In genomic region chr5:77855369-77855768, GRCh38 we compare ENCODE assay signal across 21 cellular contexts.
DNase-seq lines count a peak whose midpoint lies in the region; ATAC-seq, FAIRE-seq and TF ChIP-seq lines count a peak whose summit lies in the region.
"Had no signal": no experiment of that assay in that cellular context is flagged by ENCODE, and none has a peak within 500 bp of the region (broad histone marks: within the 10 kb centered on the region; RNA-seq: fewer than 3 reads in every experiment).

No MANE protein-coding gene starts in this region.

- H3K4me3 ChIP-seq in PC-3 (ENCODE audit: low read length) (no peak overlapping the region), endothelial cell of umbilical vein (replicated peaks in 1 of 3; ENCODE audit: insufficient read depth in 1 of 3, low read depth in 1 of 3, low read length in 3 of 3) (no peak overlapping the region), heart right ventricle (no peak overlapping the region), adrenal gland (no peak overlapping the region)
- H3K4me3 ChIP-seq: GM12878 had no signal

- H3K36me3 ChIP-seq in PC-3 (ENCODE audit: low read depth, low read length): no peaks in the 10 kb centered on the region
- H3K36me3 ChIP-seq in endothelial cell of umbilical vein (ENCODE audit: control insufficient read depth in 2 of 2, extremely low read depth in 1 of 2, insufficient read depth in 2 of 2, low read length in 2 of 2): no peaks in the 10 kb centered on the region
- no peaks in the 10 kb centered on the region for H3K36me3 ChIP-seq in heart right ventricle
- no peaks in the 10 kb centered on the region for H3K36me3 ChIP-seq in adrenal gland (replicated peaks in 1 of 2)
- H3K36me3 ChIP-seq: BE2C had no signal

- no peaks in the 10 kb centered on the region for H3K4me1 ChIP-seq in PC-3 (ENCODE audit: insufficient read depth, low read length)
- peaks cover 6% of the 10 kb centered on the region for H3K4me1 ChIP-seq in endothelial cell of umbilical vein (ENCODE audit: control insufficient read depth, extremely low read depth, insufficient read depth, low read length)
- H3K4me1 ChIP-seq in heart right ventricle: peaks cover 0 to 22% (median 7%) of the 10 kb centered on the region in 9 donors
- H3K4me1 ChIP-seq in adrenal gland (replicated peaks in 1 of 2): peaks cover 4% of the 10 kb centered on the region in 2 donors

- H3K27me3 ChIP-seq in PC-3 (ENCODE audit: low read length) (no peaks in the 10 kb centered on the region), endothelial cell of umbilical vein (ENCODE audit: control insufficient read depth in 2 of 2, insufficient read depth in 2 of 2, low read length in 2 of 2) (peaks cover 42 to 48% of the 10 kb centered on the region in 2 experiments), heart right ventricle (peaks cover 0 to 49% (median 19%) of the 10 kb centered on the region in 7 donors), adrenal gland (no peaks in the 10 kb centered on the region)
- H3K27me3 ChIP-seq: BE2C had no signal

- ATAC-seq in PC-3 (peak; percentile 60), heart right ventricle (no peak), HG02938 (IDR thresholded peaks at IDR 0.05; ENCODE audit: unreplicated experiment) (no peak)
- ATAC-seq: GM12878 had no signal

- dilution Hi-C loops in endothelial cell of umbilical vein (cut with MboI; ENCODE audit: extremely low pct_ligation_motif_present, low sequenced_read_pairs): no loop called here

- no peak overlapping the region for H3K4me2 ChIP-seq in PC-3 (ENCODE audit: low read length)
- no peak overlapping the region for H3K4me2 ChIP-seq in endothelial cell of umbilical vein (ENCODE audit: insufficient read depth, low read length)

- POLR2A ChIA-PET in PC-3 (lab: Charles Lee; ENCODE audit: unreplicated experiment): no interaction called here
- POLR2A ChIA-PET in endothelial cell of umbilical vein (lab: Charles Lee): no interaction called here

- TF ChIP-seq CTCF in PC-3 (conservative IDR thresholded peaks at IDR 0.05; ENCODE audit: low read depth, low read length) (no peak), endothelial cell of umbilical vein (IDR thresholded peaks at IDR 0.05; ENCODE audit: extremely low read depth in 1 of 2, insufficient read depth in 1 of 2, low read depth in 1 of 2, low read length in 2 of 2) (no peak), neural crest cell (conservative IDR thresholded peaks at IDR 0.05) (no peak), heart right ventricle (IDR thresholded peaks at IDR 0.05) (no peak), adrenal gland (IDR thresholded peaks at IDR 0.05) (no peak)

- WGBS in heart right ventricle, 2 donors: 65 to 67% methylated on average over 3 of the region's 3 CpGs
- 57 to 84% (median 76%) methylated on average over 3 of the region's 3 CpGs for WGBS in adrenal gland, 4 donors

- H3K79me2 ChIP-seq in PC-3 (ENCODE audit: low read length): no peaks in the 10 kb centered on the region
- H3K79me2 ChIP-seq in endothelial cell of umbilical vein (ENCODE audit: control insufficient read depth, insufficient read depth, low read length): no peaks in the 10 kb centered on the region

- H3K4me1 Mint-ChIP-seq in neural crest cell: peaks cover 41% of the 10 kb centered on the region

- peaks cover 58% of the 10 kb centered on the region for H3K27me3 Mint-ChIP-seq in neural crest cell (ENCODE audit: low read depth)

- H3K36me3 Mint-ChIP-seq in neural crest cell (ENCODE audit: low read depth): no peaks in the 10 kb centered on the region
- H3K36me3 Mint-ChIP-seq: CD4-positive, CD25-positive, alpha-beta regulatory T cell; CD8-positive, alpha-beta memory T cell had no signal

- H4K20me1 ChIP-seq in PC-3 (ENCODE audit: low read length) (no peaks in the 10 kb centered on the region), endothelial cell of umbilical vein (replicated peaks; ENCODE audit: control insufficient read depth, extremely low read depth, insufficient read depth, low read length) (no peaks in the 10 kb centered on the region)

- no peak overlapping the region for H3K27ac ChIP-seq in PC-3 (ENCODE audit: low read length)
- H3K27ac ChIP-seq in endothelial cell of umbilical vein (ENCODE audit: insufficient read depth, low read depth, low read length): no peak overlapping the region
- no peak overlapping the region for H3K27ac ChIP-seq in heart right ventricle
- H3K27ac ChIP-seq in adrenal gland: no peak overlapping the region

- H3K9ac ChIP-seq in PC-3 (ENCODE audit: low read length) (no peak overlapping the region), endothelial cell of umbilical vein (replicated peaks; ENCODE audit: extremely low read depth, insufficient read depth, low read length) (no peak overlapping the region)

- FAIRE-seq in endothelial cell of umbilical vein (lab: Jason Lieb, UNC): peak; percentile 4
- FAIRE-seq: A204.1, GM12878 had no signal

- no peak overlapping the region for H3K27ac Mint-ChIP-seq in neural crest cell (ENCODE audit: unreplicated experiment)
- H3K27ac Mint-ChIP-seq: CD8-positive, alpha-beta memory T cell; H9 had no signal

- H3K9me3 ChIP-seq in PC-3 (ENCODE audit: low read length): no peaks in the 10 kb centered on the region
- no peaks in the 10 kb centered on the region for H3K9me3 ChIP-seq in endothelial cell of umbilical vein (replicated peaks; ENCODE audit: control insufficient read depth, insufficient read depth, low read length)
- no peaks in the 10 kb centered on the region for H3K9me3 ChIP-seq in heart right ventricle
- no peaks in the 10 kb centered on the region for H3K9me3 ChIP-seq in adrenal gland (replicated peaks in 1 of 3)
- H3K9me3 ChIP-seq: BE2C had no signal

- BruUV-seq in PC-3 (replicated peaks; lab: Mats Ljungman, UMichigan): no TSS peak
- BruUV-seq in endothelial cell of umbilical vein (replicated peaks; lab: Mats Ljungman, UMichigan): no TSS peak

- CTCF ChIA-PET in PC-3 (lab: Charles Lee) (no interaction called here), endothelial cell of umbilical vein (lab: Charles Lee) (no interaction called here)

- no peak for DNase-seq in PC-3
- DNase-seq in endothelial cell of umbilical vein (ENCODE audit: low read depth, low spot score): no peak
- DNase-seq in neural crest cell (ENCODE audit: low read depth, low spot score): no peak
- DNase-seq in heart right ventricle: no peak
- no peak for DNase-seq in adrenal gland
- no peak for DNase-seq in NCI-H128 (lab: John Stamatoyannopoulos, UW; ENCODE audit: unreplicated experiment)
- DNase-seq: ACHN; BE2C; C1 segment of cervical spinal cord; CD4-positive, CD25-positive, alpha-beta regulatory T cell; CD8-positive, alpha-beta memory T cell; COR-L47; DMS 273 treated with DMSO at 0.1 percent for 48 hours; DMS53; DND-41; EL; GOT3; H9 had no signal

- no peaks in the 10 kb centered on the region for H3K9me1 ChIP-seq in endothelial cell of umbilical vein (replicated peaks; ENCODE audit: control insufficient read depth, extremely low read depth, insufficient read depth, low read length)

- no peaks in the 10 kb centered on the region for H3K9me2 ChIP-seq in PC-3 (replicated peaks; ENCODE audit: low read length)

- no peaks in the 10 kb centered on the region for H3K9me3 Mint-ChIP-seq in neural crest cell

- TF ChIP-seq POLR2A in endothelial cell of umbilical vein (IDR thresholded peaks at IDR 0.05; ENCODE audit: low read depth, low read length): no peak
- TF ChIP-seq POLR2A in adrenal gland (IDR thresholded peaks at IDR 0.05): no peak

- peak overlapping the region; percentile 33 for H3K4me3 Mint-ChIP-seq in neural crest cell
- H3K4me3 Mint-ChIP-seq: CD4-positive, CD25-positive, alpha-beta regulatory T cell; H9 had no signal

- no peaks in the 10 kb centered on the region for H3F3A ChIP-seq in PC-3 (ENCODE audit: low read length, unreplicated experiment)

- intact Hi-C loops in PC-3 (cut with micrococcal nuclease): no loop called here
- intact Hi-C loops in endothelial cell of umbilical vein (cut with micrococcal nuclease): no loop called here
- intact Hi-C loops in heart right ventricle (cut with DNase I): no loop called here
- intact Hi-C loops in adrenal gland (cut with DNase I): no loop called here

- no peak overlapping the region for H2AFZ ChIP-seq in PC-3 (ENCODE audit: low read length)
- no peak overlapping the region for H2AFZ ChIP-seq in endothelial cell of umbilical vein (ENCODE audit: low read depth, low read length)

TF ChIP-seq in endothelial cell of umbilical vein, 7 proteins besides CTCF, POLR2A, EP300 and RAD21:
- TF ChIP-seq EZH2 (IDR thresholded peaks at IDR 0.05; ENCODE audit: borderline replicate concordance, low read depth, low read length, severe bottlenecking): no peak
- no peak for TF ChIP-seq MYC (IDR thresholded peaks at IDR 0.05; ENCODE audit: low read depth, low read length)
- no peak for TF ChIP-seq MAX (IDR thresholded peaks at IDR 0.05; ENCODE audit: insufficient read depth, insufficient read length)
- no peak for TF ChIP-seq JUN (IDR thresholded peaks at IDR 0.05; ENCODE audit: borderline replicate concordance, insufficient read depth, insufficient read length, low read depth)
- no peak for TF ChIP-seq FOS (IDR thresholded peaks at IDR 0.05; ENCODE audit: borderline replicate concordance, insufficient read depth, low read length)
- no peak for TF ChIP-seq POLR2AphosphoS5 (IDR thresholded peaks at IDR 0.05; ENCODE audit: insufficient read depth, low read depth, low read length)
- no peak for TF ChIP-seq GATA2 (IDR thresholded peaks at IDR 0.05; ENCODE audit: insufficient read depth, insufficient read length, low read depth, low read length)
